In genomic region chr12:116150452-116150851, GRCh38 we compare ENCODE assay signal across 24 cellular contexts.
DNase-seq lines count a peak whose midpoint lies in the region; ATAC-seq and TF ChIP-seq lines count a peak whose summit lies in the region.
"Had no signal": no experiment of that assay in that cellular context is flagged by ENCODE, and none has a peak within 500 bp of the region (broad histone marks: within the 10 kb centered on the region; RNA-seq: fewer than 3 reads in every experiment).

No MANE protein-coding gene starts in this region.

- H3K9ac ChIP-seq in endocrine pancreas (ENCODE audit: control insufficient read depth, insufficient read depth, low read length) (no peak overlapping the region), colonic mucosa (ENCODE audit: low read depth in 2 of 2, low read length in 2 of 2) (no peak overlapping the region)

- H3K9me3 Mint-ChIP-seq in CD4-positive, alpha-beta T cell, result no peaks in the 10 kb centered on the region
- no peaks in the 10 kb centered on the region for H3K9me3 Mint-ChIP-seq in IgD-negative memory B cell
- H3K9me3 Mint-ChIP-seq in osteocyte (ENCODE audit: unreplicated experiment), result no peaks in the 10 kb centered on the region
- H3K9me3 Mint-ChIP-seq: brain; CD8-positive, alpha-beta memory T cell; immature natural killer cell; stimulated activated effector memory CD8-positive, alpha-beta T cell treated with anti-CD3 and anti-CD28 coated beads, Interleukin-12 subunit alpha, Interleukin-12 subunit beta, amount 100 ng/mL, for 72 hours; T-cell had no signal

- H3K4me3 Mint-ChIP-seq in CD4-positive, alpha-beta T cell, result no peak overlapping the region
- H3K4me3 Mint-ChIP-seq in IgD-negative memory B cell (peak overlapping the region in 1 of 4 donors; percentile 57), osteocyte (ENCODE audit: unreplicated experiment) (no peak overlapping the region)
- H3K4me3 Mint-ChIP-seq: CD8-positive, alpha-beta memory T cell; immature natural killer cell; stimulated activated effector memory CD8-positive, alpha-beta T cell treated with anti-CD3 and anti-CD28 coated beads, Interleukin-12 subunit alpha, Interleukin-12 subunit beta, amount 100 ng/mL, for 72 hours; T-cell had no signal

- H3K9me3 ChIP-seq in CD4-positive, alpha-beta T cell (ENCODE audit: control insufficient read depth, low read length), result no peaks in the 10 kb centered on the region
- no peaks in the 10 kb centered on the region for H3K9me3 ChIP-seq in endocrine pancreas (ENCODE audit: control insufficient read depth, low read length)
- H3K9me3 ChIP-seq in colonic mucosa, result no peaks in the 10 kb centered on the region
- H3K9me3 ChIP-seq: adrenal gland, BE2C, HAP-1, sigmoid colon, SJCRH30, transverse colon had no signal

- H3K4me1 Mint-ChIP-seq in CD4-positive, alpha-beta T cell (ENCODE audit: low read depth), result peaks cover 56% of the 10 kb centered on the region
- H3K4me1 Mint-ChIP-seq in IgD-negative memory B cell (peaks cover 36 to 50% (median 44%) of the 10 kb centered on the region in 3 donors), osteocyte (ENCODE audit: unreplicated experiment) (peaks cover 66% of the 10 kb centered on the region)

- no peak for ATAC-seq in CD4-positive, alpha-beta T cell (ENCODE audit: poor library complexity)
- ATAC-seq in GM19351 (IDR thresholded peaks at IDR 0.05; ENCODE audit: unreplicated experiment), result no peak
- ATAC-seq: stimulated activated effector memory CD8-positive, alpha-beta T cell treated with anti-CD3 and anti-CD28 coated beads, Interleukin-12 subunit alpha, Interleukin-12 subunit beta, amount 100 ng/mL, for 72 hours; T-cell had no signal

- no peak overlapping the region for H3K27ac ChIP-seq in CD4-positive, alpha-beta T cell (ENCODE audit: low read depth, low read length)
- no peak overlapping the region for H3K27ac ChIP-seq in colonic mucosa
- H3K27ac ChIP-seq: adrenal gland, sigmoid colon, SJCRH30, transverse colon had no signal

- intact Hi-C loops in CD4-positive, alpha-beta T cell (cut with DNase I, micrococcal nuclease), result no loop called here
- intact Hi-C loops in colonic mucosa (cut with DNase I), result no loop called here

- TF ChIP-seq CTCF in CD4-positive, alpha-beta T cell (IDR thresholded peaks at IDR 0.05), result no peak
- no peak for TF ChIP-seq CTCF in osteocyte (IDR thresholded peaks at IDR 0.05)
- TF ChIP-seq CTCF in GM20000 (IDR thresholded peaks at IDR 0.05; ENCODE audit: extremely low read depth, missing control alignments), result no peak
- TF ChIP-seq CTCF in colonic mucosa (IDR thresholded peaks at IDR 0.05), result no peak

- H3K27me3 ChIP-seq in CD4-positive, alpha-beta T cell (ENCODE audit: control insufficient read depth, insufficient read depth, low read length), result no peaks in the 10 kb centered on the region
- H3K27me3 ChIP-seq in endocrine pancreas (ENCODE audit: control insufficient read depth, insufficient read depth, low read length) (no peaks in the 10 kb centered on the region), colonic mucosa (no peaks in the 10 kb centered on the region)
- H3K27me3 ChIP-seq: adrenal gland, BE2C, sigmoid colon, SJCRH30, transverse colon had no signal

- H3K4me3 ChIP-seq in endocrine pancreas (ENCODE audit: control insufficient read depth, insufficient read depth, low read length), result peak overlapping the region; percentile 39
- no peak overlapping the region for H3K4me3 ChIP-seq in colonic mucosa
- H3K4me3 ChIP-seq: adrenal gland, HAP-1, sigmoid colon, SJCRH30, transverse colon had no signal

- H3K27ac Mint-ChIP-seq in CD4-positive, alpha-beta T cell, result peak overlapping the region; percentile 5
- H3K27ac Mint-ChIP-seq in IgD-negative memory B cell, result peak overlapping the region in 2 of 3 donors; percentile 19 to 59
- H3K27ac Mint-ChIP-seq in osteocyte (ENCODE audit: unreplicated experiment), result peak overlapping the region; percentile 19
- H3K27ac Mint-ChIP-seq: stimulated activated effector memory CD8-positive, alpha-beta T cell treated with anti-CD3 and anti-CD28 coated beads, Interleukin-12 subunit alpha, Interleukin-12 subunit beta, amount 100 ng/mL, for 72 hours had no signal

- DNase-seq in CD4-positive, alpha-beta T cell, result no peak
- DNase-seq in osteocyte (ENCODE audit: extremely low spot score, unreplicated experiment) (no peak), GM20000 (ENCODE audit: low spot score) (no peak), NCI-H1930 (lab: John Stamatoyannopoulos, UW) (no peak), colonic mucosa (no peak)
- DNase-seq: activated CD4-positive, alpha-beta T cell treated with anti-CD3 and anti-CD28 coated beads, Interleukin-2, amount 50 U/mL, for 48 hours; activated naive CD4-positive, alpha-beta T cell treated with Interleukin-2 at 50 U/mL for 16 hours; CD8-positive, alpha-beta memory T cell; DMS53; immature natural killer cell; left cardiac atrium; NCI-H1436 treated with DMSO at 0.1 percent for 48 hours; sigmoid colon; T-cell; transverse colon had no signal

- CTCF ChIA-PET in CD4-positive, alpha-beta T cell (lab: Charles Lee), result interaction anchor here (1.0 to 1.2 kb wide), 3 partner anchors 9 to 29 kb away, joined by 3 to 6 read pairs (median 3); no protein-coding TSS in a partner anchor

- no peaks in the 10 kb centered on the region for H3K27me3 Mint-ChIP-seq in CD4-positive, alpha-beta T cell
- no peaks in the 10 kb centered on the region for H3K27me3 Mint-ChIP-seq in IgD-negative memory B cell
- H3K27me3 Mint-ChIP-seq in osteocyte (ENCODE audit: unreplicated experiment), result no peaks in the 10 kb centered on the region
- H3K27me3 Mint-ChIP-seq: brain; CD8-positive, alpha-beta memory T cell; T-cell had no signal

- no peaks in the 10 kb centered on the region for H3K36me3 Mint-ChIP-seq in CD4-positive, alpha-beta T cell (ENCODE audit: low read depth)
- H3K36me3 Mint-ChIP-seq in IgD-negative memory B cell (peaks cover 3% of the 10 kb centered on the region), osteocyte (ENCODE audit: unreplicated experiment) (no peaks in the 10 kb centered on the region)
- H3K36me3 Mint-ChIP-seq: brain; CD8-positive, alpha-beta memory T cell; immature natural killer cell; stimulated activated effector memory CD8-positive, alpha-beta T cell treated with anti-CD3 and anti-CD28 coated beads, Interleukin-12 subunit alpha, Interleukin-12 subunit beta, amount 100 ng/mL, for 72 hours; T-cell had no signal

- POLR2A ChIA-PET in CD4-positive, alpha-beta T cell (lab: Charles Lee), result interaction anchor here (1.2 kb wide), 1 partner anchor 22 kb away, joined by 3 read pairs; no protein-coding TSS in a partner anchor

- H3K36me3 ChIP-seq in endocrine pancreas (ENCODE audit: control insufficient read depth, insufficient read depth, low read length) (no peaks in the 10 kb centered on the region), colonic mucosa (no peaks in the 10 kb centered on the region)
- H3K36me3 ChIP-seq: adrenal gland, BE2C, HAP-1, sigmoid colon, SJCRH30, transverse colon had no signal

- H3K4me1 ChIP-seq in endocrine pancreas (ENCODE audit: control insufficient read depth, insufficient read depth, low read length) (peaks cover 18% of the 10 kb centered on the region), colonic mucosa (no peaks in the 10 kb centered on the region)
